In the genomic region with DNA sequence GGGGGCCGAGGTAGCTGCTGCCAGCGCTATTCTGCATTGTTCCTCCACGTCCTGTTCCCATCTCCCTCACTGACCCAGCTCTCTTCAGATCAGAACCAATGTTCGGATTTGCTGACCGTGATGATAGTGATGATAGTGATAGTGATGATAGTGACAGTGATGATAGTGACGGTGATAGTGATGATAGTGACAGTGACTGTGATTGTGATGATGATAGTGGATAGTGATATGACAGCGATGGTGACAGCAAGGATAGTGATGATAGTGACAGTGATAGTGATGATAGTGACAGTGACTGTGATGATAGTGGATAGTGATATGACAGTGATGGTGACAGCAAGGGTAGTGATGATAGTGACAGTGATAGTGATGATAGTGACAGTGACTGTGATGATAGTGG, we compare ENCODE assay signal across 2 cellular contexts. TPM values are rescaled to one million over a fixed set of nuclear protein-coding genes. Genes with fewer than 3 reads are reported as not detected.
"Had no signal": no experiment of that assay in that cellular context is flagged by ENCODE, and none has a peak within 500 bp of the region (broad histone marks: within the 10 kb centered on the region; RNA-seq: fewer than 3 reads in every experiment).

No MANE protein-coding gene starts in this region.

RNA-seq across cellular contexts. Expression of a gene that starts 50.8 kb away (rescaled TPM):
- total RNA-seq: M059J had no signal

RNA-seq across cellular contexts. Expression of a gene that starts 51.1 kb away (rescaled TPM):
- polyA plus RNA-seq: SK-N-SH had no signal
